18 cellular contexts compared by ENCODE assay signal in genomic region chr10:3881622-3882021, GRCh38.
DNase-seq lines count a peak whose midpoint lies in the region; ATAC-seq and TF ChIP-seq lines count a peak whose summit lies in the region.
"Had no signal": no experiment of that assay in that cellular context is flagged by ENCODE, and none has a peak within 500 bp of the region (broad histone marks: within the 10 kb centered on the region; RNA-seq: fewer than 3 reads in every experiment).

No MANE protein-coding gene starts in this region.

- DNase-seq in activated naive CD4-positive, alpha-beta T cell treated with Interleukin-2 at 50 U/mL for 16 hours: no peak
- peak; percentile 27 for DNase-seq in PC-3
- peak; percentile 58 for DNase-seq in kidney tubule cell (ENCODE audit: low spot score)
- DNase-seq in type B pancreatic cell (ENCODE audit: extremely low spot score, unreplicated experiment): no peak
- DNase-seq in activated gamma-delta T cell treated with Interleukin-2 at 50 U/mL for 16 hours: no peak
- DNase-seq in right lobe of liver: no peak
- DNase-seq in SJCRH30: no peak
- DNase-seq: C1 segment of cervical spinal cord; COR-L47; DMS53; HCEC 1CT; NCI-H1436; NCI-H2081; NCI-H2227 treated with DMSO at 0.1 percent for 48 hours; NCI-H69; NK-92 treated with Interleukin-12 subunit alpha and Interleukin-12 subunit beta, amount 100 ng/mL, for 24 hours; OCI-M1 had no signal

- TF ChIP-seq CTCF in PC-3 (conservative IDR thresholded peaks at IDR 0.05; ENCODE audit: low read depth, low read length) (no peak), type B pancreatic cell (conservative IDR thresholded peaks at IDR 0.05) (no peak), right lobe of liver (IDR thresholded peaks at IDR 0.05) (no peak)

- H3K4me1 ChIP-seq in PC-3 (ENCODE audit: insufficient read depth, low read length) (no peaks in the 10 kb centered on the region; the same call in 1 of the 2 replicates), right lobe of liver (no peaks in the 10 kb centered on the region), SJCRH30 (0 out of 2 replicates have a peak, but pooled peaks cover 2% of the 10 kb centered on the region)

- H3K4me3 ChIP-seq in PC-3 (ENCODE audit: low read length) (no peak overlapping the region), right lobe of liver (no peak overlapping the region), SJCRH30 (no peak overlapping the region)

- no peak for TF ChIP-seq POLR2A in right lobe of liver (IDR thresholded peaks at IDR 0.05)

- no peak overlapping the region for H3K4me2 ChIP-seq in PC-3 (ENCODE audit: low read length)

- no peaks in the 10 kb centered on the region for H3K27me3 Mint-ChIP-seq in activated naive CD4-positive, alpha-beta T cell treated with anti-CD3 and anti-CD28 coated beads, Interleukin-2, amount 50 U/mL, for 24 hours
- no peaks in the 10 kb centered on the region for H3K27me3 Mint-ChIP-seq in type B pancreatic cell

- no peak overlapping the region for H2AFZ ChIP-seq in PC-3 (ENCODE audit: low read length)

- H3K4me1 Mint-ChIP-seq in activated naive CD4-positive, alpha-beta T cell treated with anti-CD3 and anti-CD28 coated beads, Interleukin-2, amount 50 U/mL, for 24 hours: peaks cover 14% of the 10 kb centered on the region
- H3K4me1 Mint-ChIP-seq in type B pancreatic cell (ENCODE audit: unreplicated experiment): peaks cover 18% of the 10 kb centered on the region

- BruUV-seq in PC-3 (replicated peaks; lab: Mats Ljungman, UMichigan): no TSS peak

- no peaks in the 10 kb centered on the region for H3K36me3 ChIP-seq in PC-3 (ENCODE audit: low read depth, low read length)
- H3K36me3 ChIP-seq in right lobe of liver: no peaks in the 10 kb centered on the region
- H3K36me3 ChIP-seq in SJCRH30: no peaks in the 10 kb centered on the region

- H3K27ac Mint-ChIP-seq in activated naive CD4-positive, alpha-beta T cell treated with anti-CD3 and anti-CD28 coated beads, Interleukin-2, amount 50 U/mL, for 24 hours: peak overlapping the region; percentile 32
- peak overlapping the region; percentile 92 for H3K27ac Mint-ChIP-seq in type B pancreatic cell

- H3F3A ChIP-seq in PC-3 (ENCODE audit: low read length, unreplicated experiment): no peaks in the 10 kb centered on the region

- H3K27me3 ChIP-seq in PC-3 (ENCODE audit: low read length): no peaks in the 10 kb centered on the region
- no peaks in the 10 kb centered on the region for H3K27me3 ChIP-seq in right lobe of liver
- H3K27me3 ChIP-seq in SJCRH30: no peaks in the 10 kb centered on the region

- H3K9ac ChIP-seq in PC-3 (ENCODE audit: low read length): no peak overlapping the region

- intact Hi-C loops in PC-3 (cut with micrococcal nuclease) (no loop called here), right lobe of liver (cut with DNase I) (no loop called here)

- CTCF ChIA-PET in PC-3 (lab: Charles Lee): no interaction called here

- H3K27ac ChIP-seq in PC-3 (ENCODE audit: low read length): no peak overlapping the region
- H3K27ac ChIP-seq in right lobe of liver: no peak overlapping the region
- no peak overlapping the region for H3K27ac ChIP-seq in SJCRH30

- no peak for ATAC-seq in PC-3
- ATAC-seq in right lobe of liver: no peak

- no peaks in the 10 kb centered on the region for H3K36me3 Mint-ChIP-seq in activated naive CD4-positive, alpha-beta T cell treated with anti-CD3 and anti-CD28 coated beads, Interleukin-2, amount 50 U/mL, for 24 hours
- H3K36me3 Mint-ChIP-seq in type B pancreatic cell: peaks cover 4% of the 10 kb centered on the region

- POLR2A ChIA-PET in PC-3 (lab: Charles Lee; ENCODE audit: unreplicated experiment): no interaction called here

- no peaks in the 10 kb centered on the region for H3K79me2 ChIP-seq in PC-3 (ENCODE audit: low read length)

- H3K9me2 ChIP-seq in PC-3 (replicated peaks; ENCODE audit: low read length): no peaks in the 10 kb centered on the region

- no peaks in the 10 kb centered on the region for H3K9me3 Mint-ChIP-seq in activated naive CD4-positive, alpha-beta T cell treated with anti-CD3 and anti-CD28 coated beads, Interleukin-2, amount 50 U/mL, for 24 hours
- peaks cover 9% of the 10 kb centered on the region for H3K9me3 Mint-ChIP-seq in type B pancreatic cell

- H3K9me3 ChIP-seq in PC-3 (ENCODE audit: low read length): no peaks in the 10 kb centered on the region
- H3K9me3 ChIP-seq in right lobe of liver: no peaks in the 10 kb centered on the region
- no peaks in the 10 kb centered on the region for H3K9me3 ChIP-seq in SJCRH30 (replicated peaks)

- H4K20me1 ChIP-seq in PC-3 (ENCODE audit: low read length): no peaks in the 10 kb centered on the region

- WGBS in right lobe of liver (ENCODE audit: insufficient coverage, low coverage, low lambda C conversion rate, missing lambda C conversion rate): 90% methylated on average over 3 of the region's 3 CpGs

- H3K4me3 Mint-ChIP-seq in activated naive CD4-positive, alpha-beta T cell treated with anti-CD3 and anti-CD28 coated beads, Interleukin-2, amount 50 U/mL, for 24 hours: no peak overlapping the region
- H3K4me3 Mint-ChIP-seq in type B pancreatic cell: peak overlapping the region; percentile 71

Comparison
In these comparisons a context has a peak if more than half of its experiments do, and no peak if none do; other contexts are left out.
1. DNase-seq: peak in PC-3 (single experiment) and kidney tubule cell (single experiment); none in activated naive CD4-positive, alpha-beta T cell treated with Interleukin-2 at 50 U/mL for 16 hours (single experiment), type B pancreatic cell (single experiment), activated gamma-delta T cell treated with Interleukin-2 at 50 U/mL for 16 hours (single experiment), right lobe of liver (0 of 3) and SJCRH30 (0 of 2).